Comparison of ENCODE assay signal across 9 cellular contexts in genomic region chr1:9671377-9672140, GRCh38. TPM values are rescaled to one million over a fixed set of nuclear protein-coding genes. Genes with fewer than 3 reads are reported as not detected.
DNase-seq lines count a peak whose midpoint lies in the region; ATAC-seq and TF ChIP-seq lines count a peak whose summit lies in the region.
"Had no signal": no experiment of that assay in that cellular context is flagged by ENCODE, and none has a peak within 500 bp of the region (broad histone marks: within the 10 kb centered on the region; RNA-seq: fewer than 3 reads in every experiment).

No MANE protein-coding gene starts in this region.

- TF ChIP-seq POLR2A in stomach (IDR thresholded peaks at IDR 0.05) = no peak

- H3K4me1 Mint-ChIP-seq in activated naive CD8-positive, alpha-beta T cell treated with anti-CD3 and anti-CD28 coated beads for 36 hours = peaks cover 69% of the 10 kb centered on the region
- peaks cover 42 to 81% (median 71%) of the 10 kb centered on the region in 7 donors for H3K4me1 Mint-ChIP-seq in naive thymus-derived CD4-positive, alpha-beta T cell

- peaks cover 63% of the 10 kb centered on the region for H3K36me3 Mint-ChIP-seq in activated naive CD8-positive, alpha-beta T cell treated with anti-CD3 and anti-CD28 coated beads for 36 hours
- H3K36me3 Mint-ChIP-seq in naive thymus-derived CD4-positive, alpha-beta T cell = peaks cover 3 to 33% (median 18%) of the 10 kb centered on the region in 5 donors

- no peak for TF ChIP-seq EP300 in stomach (IDR thresholded peaks at IDR 0.05)

- CTCF ChIA-PET in naive thymus-derived CD4-positive, alpha-beta T cell (lab: Charles Lee) = interaction anchor here (0.8 to 1.1 kb wide), 3 partner anchors 16 to 43 kb away, joined by 3 to 4 read pairs (median 4); no protein-coding TSS in a partner anchor

- peak overlapping the region; percentile 96 for H3K27ac Mint-ChIP-seq in activated naive CD8-positive, alpha-beta T cell treated with anti-CD3 and anti-CD28 coated beads for 36 hours
- peak overlapping the region; percentile 2 to 87 (median 60) for H3K27ac Mint-ChIP-seq in naive thymus-derived CD4-positive, alpha-beta T cell

- no peak overlapping the region for H3K4me3 Mint-ChIP-seq in activated naive CD8-positive, alpha-beta T cell treated with anti-CD3 and anti-CD28 coated beads for 36 hours
- H3K4me3 Mint-ChIP-seq in naive thymus-derived CD4-positive, alpha-beta T cell = peak overlapping the region in 6 of 10 donors; percentile 29 to 48 (median 38)

- WGBS in stomach, 5 donors = 79 to 83% (median 81%) methylated on average over 8 of the region's 8 CpGs

- H3K27me3 ChIP-seq in naive thymus-derived CD4-positive, alpha-beta T cell (ENCODE audit: control insufficient read depth in 2 of 2, insufficient read depth in 2 of 2, low read length in 2 of 2) = no peaks in the 10 kb centered on the region
- peaks cover 0 to 20% (median 0%) of the 10 kb centered on the region in 3 donors for H3K27me3 ChIP-seq in stomach

- peak; percentile 89 for DNase-seq in DMS53 (lab: John Stamatoyannopoulos, UW)
- peak; percentile 76 for DNase-seq in HT-29 (ENCODE audit: low spot score)
- DNase-seq in activated naive CD8-positive, alpha-beta T cell treated with anti-CD3 and anti-CD28 coated beads for 36 hours = no peak
- no peak for DNase-seq in naive thymus-derived CD4-positive, alpha-beta T cell
- no peak for DNase-seq in stomach
- DNase-seq in NCI-H1694 treated with DMSO at 0.1 percent for 48 hours (lab: John Stamatoyannopoulos, UW) = no peak
- DNase-seq: NCI-H146 had no signal

- peaks cover 3 to 70% (median 5%) of the 10 kb centered on the region in 3 experiments for H3K36me3 ChIP-seq in naive thymus-derived CD4-positive, alpha-beta T cell (ENCODE audit: control insufficient read depth in 2 of 3, insufficient read depth in 3 of 3, low read length in 3 of 3)
- H3K36me3 ChIP-seq in stomach = no peaks in the 10 kb centered on the region

- TF ChIP-seq CTCF in stomach (IDR thresholded peaks at IDR 0.05) = no peak

- H3K4me3 ChIP-seq in naive thymus-derived CD4-positive, alpha-beta T cell (ENCODE audit: low read length) = no peak overlapping the region
- no peak overlapping the region for H3K4me3 ChIP-seq in stomach
- H3K4me3 ChIP-seq: SK-N-MC had no signal

- H3K27me3 Mint-ChIP-seq in activated naive CD8-positive, alpha-beta T cell treated with anti-CD3 and anti-CD28 coated beads for 36 hours = no peaks in the 10 kb centered on the region
- H3K27me3 Mint-ChIP-seq in naive thymus-derived CD4-positive, alpha-beta T cell = no peaks in the 10 kb centered on the region

- no peaks in the 10 kb centered on the region for H3K9me3 Mint-ChIP-seq in activated naive CD8-positive, alpha-beta T cell treated with anti-CD3 and anti-CD28 coated beads for 36 hours
- H3K9me3 Mint-ChIP-seq in naive thymus-derived CD4-positive, alpha-beta T cell = no peaks in the 10 kb centered on the region

- intact Hi-C loops in naive thymus-derived CD4-positive, alpha-beta T cell (cut with micrococcal nuclease) = loop anchor here in 1 of 2 donors (2.0 kb wide), 1 partner anchor 15 kb away; no protein-coding TSS in a partner anchor
- intact Hi-C loops in stomach (cut with DNase I; ENCODE audit: low total_unique reads) = no loop called here

- POLR2A ChIA-PET in naive thymus-derived CD4-positive, alpha-beta T cell (lab: Charles Lee) = interaction anchor here (0.5 to 2.4 kb wide), 8 partner anchors 10 to 1389 kb away, joined by 3 to 18 read pairs (median 4); partner anchors contain the start of gene PIK3CD

- no peak for ATAC-seq in naive thymus-derived CD4-positive, alpha-beta T cell
- ATAC-seq in GM18873 (IDR thresholded peaks at IDR 0.05; ENCODE audit: low FRiP score, unreplicated experiment) = no peak

- H3K27ac ChIP-seq in naive thymus-derived CD4-positive, alpha-beta T cell (ENCODE audit: low read depth, low read length) = peak overlapping the region; percentile 34
- no peak overlapping the region for H3K27ac ChIP-seq in stomach
- H3K27ac ChIP-seq: SK-N-MC had no signal

- peaks cover 28 to 34% of the 10 kb centered on the region in 2 donors for H3K4me1 ChIP-seq in naive thymus-derived CD4-positive, alpha-beta T cell (ENCODE audit: control insufficient read depth in 2 of 2, insufficient read depth in 2 of 2, low read length in 2 of 2)
- no peaks in the 10 kb centered on the region for H3K4me1 ChIP-seq in stomach

- H3K9me3 ChIP-seq in naive thymus-derived CD4-positive, alpha-beta T cell (ENCODE audit: control insufficient read depth in 2 of 3, low read length in 3 of 3) = no peaks in the 10 kb centered on the region
- no peaks in the 10 kb centered on the region for H3K9me3 ChIP-seq in stomach

RNA-seq across cellular contexts. Expression of gene PIK3CD, which starts 20.0 kb away (rescaled TPM):
- 0.03 and 0.05 TPM in 2 replicates for total RNA-seq in HT-29 (2014; rRNA removed; shearing (Covaris generic))
- 100 to 1,000 TPM; 131 to 134 TPM for total RNA-seq in activated naive CD8-positive, alpha-beta T cell treated with anti-CD3 and anti-CD28 coated beads for 36 hours
- 100 to 1,000 TPM; 269 to 313 (median 283) TPM for total RNA-seq in naive thymus-derived CD4-positive, alpha-beta T cell
- polyA plus RNA-seq in naive thymus-derived CD4-positive, alpha-beta T cell = 100 to 1,000 TPM in 1 of 2 donors, 10 to 100 TPM in 1; 74.9 to 174 TPM
- 10 to 100 TPM in 2 of 5 donors, 1 to 10 TPM in 3; 5.1 to 74.1 (median 7.8) TPM for total RNA-seq in stomach
- polyA plus RNA-seq in stomach = 1 to 10 TPM; 2.8 to 5.0 (median 2.9) TPM

Comparison
In these comparisons a context has a peak if more than half of its experiments do, and no peak if none do; other contexts are left out.
1. DNase-seq: peak in DMS53 (single experiment) and HT-29 (single experiment); none in activated naive CD8-positive, alpha-beta T cell treated with anti-CD3 and anti-CD28 coated beads for 36 hours (single experiment), naive thymus-derived CD4-positive, alpha-beta T cell (0 of 9), stomach (single experiment) and NCI-H1694 treated with DMSO at 0.1 percent for 48 hours (single experiment).